Comparison of ENCODE assay signal across 1 cellular context in the genomic region with DNA sequence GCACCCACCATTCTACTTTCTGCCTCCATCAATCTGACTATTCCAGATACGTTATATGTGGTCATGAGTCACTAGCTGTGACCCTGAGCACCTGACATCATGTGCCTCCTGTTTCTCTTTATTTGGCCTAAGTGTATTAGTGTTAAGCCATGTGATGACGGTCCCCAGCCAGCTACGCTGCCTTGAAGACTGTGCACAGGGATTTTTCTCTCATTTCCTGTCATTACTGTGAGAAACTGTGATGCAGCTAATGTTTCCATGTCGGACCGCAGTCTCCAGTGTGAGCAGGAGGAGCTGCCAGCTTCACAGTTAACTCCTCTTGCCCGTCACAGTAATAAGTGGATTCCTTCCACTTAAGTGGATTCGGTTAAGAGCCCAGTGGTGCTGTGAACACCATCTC.
TF ChIP-seq lines count a peak whose summit lies in the region.

No MANE protein-coding gene starts in this region.

TF ChIP-seq in GM23338, 12 proteins besides CTCF, POLR2A, EP300 and RAD21:
- TF ChIP-seq JUNB (IDR thresholded peaks at IDR 0.05; ENCODE audit: unreplicated experiment) (no peak), STAT1 (IDR thresholded peaks at IDR 0.05; ENCODE audit: unreplicated experiment) (no peak), NANOG (IDR thresholded peaks at IDR 0.05; ENCODE audit: borderline replicate concordance) (no peak), ZNF331 (CRISPR knock-in tag; IDR thresholded peaks at IDR 0.05; ENCODE audit: low read depth) (no peak), ZNF114 (CRISPR knock-in tag; IDR thresholded peaks at IDR 0.05) (no peak), POLR2AphosphoS5 (IDR thresholded peaks at IDR 0.05; ENCODE audit: low read depth) (no peak)
- TF ChIP-seq, protein P1, sequence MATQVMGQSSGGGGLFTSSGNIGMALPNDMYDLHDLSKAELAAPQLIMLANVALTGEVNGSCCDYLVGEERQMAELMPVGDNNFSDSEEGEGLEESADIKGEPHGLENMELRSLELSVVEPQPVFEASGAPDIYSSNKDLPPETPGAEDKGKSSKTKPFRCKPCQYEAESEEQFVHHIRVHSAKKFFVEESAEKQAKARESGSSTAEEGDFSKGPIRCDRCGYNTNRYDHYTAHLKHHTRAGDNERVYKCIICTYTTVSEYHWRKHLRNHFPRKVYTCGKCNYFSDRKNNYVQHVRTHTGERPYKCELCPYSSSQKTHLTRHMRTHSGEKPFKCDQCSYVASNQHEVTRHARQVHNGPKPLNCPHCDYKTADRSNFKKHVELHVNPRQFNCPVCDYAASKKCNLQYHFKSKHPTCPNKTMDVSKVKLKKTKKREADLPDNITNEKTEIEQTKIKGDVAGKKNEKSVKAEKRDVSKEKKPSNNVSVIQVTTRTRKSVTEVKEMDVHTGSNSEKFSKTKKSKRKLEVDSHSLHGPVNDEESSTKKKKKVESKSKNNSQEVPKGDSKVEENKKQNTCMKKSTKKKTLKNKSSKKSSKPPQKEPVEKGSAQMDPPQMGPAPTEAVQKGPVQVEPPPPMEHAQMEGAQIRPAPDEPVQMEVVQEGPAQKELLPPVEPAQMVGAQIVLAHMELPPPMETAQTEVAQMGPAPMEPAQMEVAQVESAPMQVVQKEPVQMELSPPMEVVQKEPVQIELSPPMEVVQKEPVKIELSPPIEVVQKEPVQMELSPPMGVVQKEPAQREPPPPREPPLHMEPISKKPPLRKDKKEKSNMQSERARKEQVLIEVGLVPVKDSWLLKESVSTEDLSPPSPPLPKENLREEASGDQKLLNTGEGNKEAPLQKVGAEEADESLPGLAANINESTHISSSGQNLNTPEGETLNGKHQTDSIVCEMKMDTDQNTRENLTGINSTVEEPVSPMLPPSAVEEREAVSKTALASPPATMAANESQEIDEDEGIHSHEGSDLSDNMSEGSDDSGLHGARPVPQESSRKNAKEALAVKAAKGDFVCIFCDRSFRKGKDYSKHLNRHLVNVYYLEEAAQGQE (IDR thresholded peaks at IDR 0.05; ENCODE audit: unreplicated experiment): no peak
- TF ChIP-seq, protein P2, sequence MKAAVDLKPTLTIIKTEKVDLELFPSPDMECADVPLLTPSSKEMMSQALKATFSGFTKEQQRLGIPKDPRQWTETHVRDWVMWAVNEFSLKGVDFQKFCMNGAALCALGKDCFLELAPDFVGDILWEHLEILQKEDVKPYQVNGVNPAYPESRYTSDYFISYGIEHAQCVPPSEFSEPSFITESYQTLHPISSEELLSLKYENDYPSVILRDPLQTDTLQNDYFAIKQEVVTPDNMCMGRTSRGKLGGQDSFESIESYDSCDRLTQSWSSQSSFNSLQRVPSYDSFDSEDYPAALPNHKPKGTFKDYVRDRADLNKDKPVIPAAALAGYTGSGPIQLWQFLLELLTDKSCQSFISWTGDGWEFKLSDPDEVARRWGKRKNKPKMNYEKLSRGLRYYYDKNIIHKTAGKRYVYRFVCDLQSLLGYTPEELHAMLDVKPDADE (IDR thresholded peaks at IDR 0.05): no peak
